In the genomic region with DNA sequence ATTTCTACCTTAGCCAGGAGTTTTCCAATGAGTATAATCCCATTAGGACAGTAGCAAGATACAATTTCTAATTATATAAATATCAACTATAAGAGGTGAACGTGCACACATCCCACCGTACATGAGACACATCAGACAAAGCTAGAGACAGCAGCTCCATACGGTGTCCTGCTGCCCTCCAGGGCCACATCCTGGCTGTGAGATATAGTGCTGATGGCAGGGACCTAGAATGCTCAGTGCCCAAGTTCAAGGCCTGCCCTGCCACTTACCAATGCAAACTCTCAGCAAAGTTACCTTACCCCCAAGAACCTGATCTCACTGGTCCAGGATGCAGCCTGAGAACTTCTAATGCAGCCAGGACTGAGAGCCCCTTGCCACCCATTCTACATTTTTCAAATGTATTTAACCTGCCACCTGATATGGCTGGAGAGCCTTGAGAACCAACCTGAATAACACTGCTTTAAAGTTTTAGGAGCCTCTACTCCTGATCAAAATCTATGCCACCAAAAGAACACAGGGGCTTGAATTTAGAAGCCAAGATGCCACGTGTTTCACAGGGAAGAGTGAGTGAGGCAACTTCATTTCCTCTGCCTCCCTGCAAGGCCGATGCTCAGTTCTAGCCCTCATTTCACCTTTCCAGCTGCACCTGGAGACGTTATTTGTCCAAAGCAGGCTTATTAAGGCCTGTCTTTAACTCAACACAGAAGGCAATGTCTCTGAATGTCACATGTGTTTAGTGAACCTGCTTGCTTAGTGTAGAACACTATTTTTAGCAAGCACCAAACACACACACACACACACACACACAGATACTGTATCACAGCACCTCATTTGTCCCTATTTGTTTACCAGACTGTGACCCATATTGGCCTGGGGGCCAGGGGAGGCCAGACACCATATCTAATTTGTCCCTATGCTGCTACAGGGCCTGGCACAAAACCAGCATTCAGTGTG, we compare ENCODE assay signal across 11 cellular contexts. TPM values are rescaled to one million over a fixed set of nuclear protein-coding genes. Genes with fewer than 3 reads are reported as not detected.
A peak's percentile ranks its signal among the peaks of the same experiment; 100 is the strongest.
DNase-seq lines count a peak whose midpoint lies in the region; ATAC-seq and TF ChIP-seq lines count a peak whose summit lies in the region.
"Had no signal": no experiment of that assay in that cellular context is flagged by ENCODE, and none has a peak within 500 bp of the region (broad histone marks: within the 10 kb centered on the region; RNA-seq: fewer than 3 reads in every experiment).

No MANE protein-coding gene starts in this region.

- H3K9me3 ChIP-seq in right cardiac atrium (ENCODE audit: control insufficient read depth, low read length): no peaks in the 10 kb centered on the region
- no peaks in the 10 kb centered on the region for H3K9me3 ChIP-seq in stomach

- H3K27ac Mint-ChIP-seq in activated naive CD8-positive, alpha-beta T cell treated with anti-CD3 and anti-CD28 coated beads, Interleukin-2, amount 50 U/mL, for 24 hours: peak overlapping the region; percentile 97

- peak overlapping the region; percentile 51 for H3K4me3 Mint-ChIP-seq in activated naive CD8-positive, alpha-beta T cell treated with anti-CD3 and anti-CD28 coated beads, Interleukin-2, amount 50 U/mL, for 24 hours

- no peaks in the 10 kb centered on the region for H3K9me3 Mint-ChIP-seq in activated naive CD8-positive, alpha-beta T cell treated with anti-CD3 and anti-CD28 coated beads, Interleukin-2, amount 50 U/mL, for 24 hours

- ATAC-seq in right cardiac atrium (no peak), Right ventricle myocardium superior (ENCODE audit: poor library complexity) (no peak), HG02678 (IDR thresholded peaks at IDR 0.05; ENCODE audit: unreplicated experiment) (no peak)
- no peak for ATAC-seq in activated naive CD8-positive, alpha-beta T cell treated with anti-CD3 and anti-CD28 coated beads, Interleukin-2, amount 50 U/mL, for 24 hours

- H3K4me1 ChIP-seq in right cardiac atrium (ENCODE audit: control insufficient read depth, insufficient read depth, low read length) (peaks cover 13% of the 10 kb centered on the region), stomach (peaks cover 39 to 83% (median 59%) of the 10 kb centered on the region in 4 donors)

- TF ChIP-seq CTCF in stomach (IDR thresholded peaks at IDR 0.05): no peak

- no peaks in the 10 kb centered on the region for H3K36me3 ChIP-seq in stomach

- no peak for TF ChIP-seq EP300 in stomach (IDR thresholded peaks at IDR 0.05)

- H3K27ac ChIP-seq in right cardiac atrium (ENCODE audit: low read length): peak overlapping the region; percentile 62
- peak overlapping the region in 4 of 5 donors; percentile 7 to 64 (median 18) for H3K27ac ChIP-seq in stomach

- H3K27me3 Mint-ChIP-seq in activated naive CD8-positive, alpha-beta T cell treated with anti-CD3 and anti-CD28 coated beads, Interleukin-2, amount 50 U/mL, for 24 hours: no peaks in the 10 kb centered on the region

- H3K36me3 Mint-ChIP-seq in activated naive CD8-positive, alpha-beta T cell treated with anti-CD3 and anti-CD28 coated beads, Interleukin-2, amount 50 U/mL, for 24 hours (ENCODE audit: low read depth): peaks cover 42% of the 10 kb centered on the region

- H3K4me3 ChIP-seq in right cardiac atrium (ENCODE audit: low read length) (no peak overlapping the region), stomach (no peak overlapping the region)
- H3K4me3 ChIP-seq: lung had no signal

- intact Hi-C loops in right cardiac atrium (cut with DNase I) (no loop called here), Right ventricle myocardium superior (cut with DNase I) (no loop called here), stomach (cut with DNase I; ENCODE audit: low total_unique reads) (no loop called here)

- no peak for TF ChIP-seq POLR2A in stomach (IDR thresholded peaks at IDR 0.05)

- 63% methylated on average over 6 of the region's 6 CpGs for WGBS in right cardiac atrium
- 38 to 60% (median 40%) methylated on average over 6 of the region's 6 CpGs for WGBS in stomach, 5 donors

- H3K27me3 ChIP-seq in right cardiac atrium (ENCODE audit: control insufficient read depth, insufficient read depth) (no peaks in the 10 kb centered on the region), stomach (no peaks in the 10 kb centered on the region)

- DNase-seq in right cardiac atrium: no peak
- DNase-seq in Right ventricle myocardium superior: no peak
- DNase-seq in NCI-H345 (lab: John Stamatoyannopoulos, UW): peak; percentile 80
- no peak for DNase-seq in activated naive CD8-positive, alpha-beta T cell treated with anti-CD3 and anti-CD28 coated beads, Interleukin-2, amount 50 U/mL, for 24 hours
- peak; percentile 45 for DNase-seq in stomach
- DNase-seq in NCI-H1436 treated with DMSO at 0.1 percent for 48 hours (lab: John Stamatoyannopoulos, UW): no peak
- DNase-seq in MV-4-11 (lab: John Stamatoyannopoulos, UW): no peak
- DNase-seq: C1 segment of cervical spinal cord, NCI-H524 treated with DMSO at 0.1 percent for 48 hours had no signal

- peaks cover 99% of the 10 kb centered on the region for H3K4me1 Mint-ChIP-seq in activated naive CD8-positive, alpha-beta T cell treated with anti-CD3 and anti-CD28 coated beads, Interleukin-2, amount 50 U/mL, for 24 hours

RNA-seq across cellular contexts. Expression of a gene that starts 6.1 kb away (rescaled TPM):
- 10 to 100 TPM in 1 of 4 donors, 1 to 10 TPM in 3; 6.8 to 13.3 (median 8.3) TPM for total RNA-seq in right cardiac atrium
- 2.8 TPM for polyA plus RNA-seq in right cardiac atrium
- total RNA-seq in Right ventricle myocardium superior: 2.0 TPM
- total RNA-seq in stomach: 10 to 100 TPM in 4 of 5 donors, 1 to 10 TPM in 1; 7.0 to 31.9 (median 11.4) TPM
- 1 to 10 TPM; 1.4 to 6.3 (median 3.2) TPM for polyA plus RNA-seq in stomach

Comparison
In these comparisons a context has a peak if more than half of its experiments do, and no peak if none do; other contexts are left out.
1. DNase-seq: peak in NCI-H345 (single experiment) and stomach (single experiment); none in right cardiac atrium (0 of 3), Right ventricle myocardium superior (single experiment), activated naive CD8-positive, alpha-beta T cell treated with anti-CD3 and anti-CD28 coated beads, Interleukin-2, amount 50 U/mL, for 24 hours (single experiment), NCI-H1436 treated with DMSO at 0.1 percent for 48 hours (single experiment) and MV-4-11 (single experiment).